17 cellular contexts compared by ENCODE assay signal in genomic region chr7:123680580-123680979, GRCh38. TPM values are rescaled to one million over a fixed set of nuclear protein-coding genes. Genes with fewer than 3 reads are reported as not detected.
DNase-seq lines count a peak whose midpoint lies in the region; ATAC-seq and TF ChIP-seq lines count a peak whose summit lies in the region.
"Had no signal": no experiment of that assay in that cellular context is flagged by ENCODE, and none has a peak within 500 bp of the region (broad histone marks: within the 10 kb centered on the region; RNA-seq: fewer than 3 reads in every experiment).

No MANE protein-coding gene starts in this region.

- no peaks in the 10 kb centered on the region for H3K27me3 ChIP-seq in heart right ventricle
- no peaks in the 10 kb centered on the region for H3K27me3 ChIP-seq in endodermal cell (ENCODE audit: control insufficient read depth, insufficient read depth, low read length, poor library complexity, severe bottlenecking)
- H3K27me3 ChIP-seq in skeletal muscle tissue (ENCODE audit: control insufficient read depth in 3 of 3, insufficient read depth in 3 of 3, low read length in 3 of 3) = no peaks in the 10 kb centered on the region
- H3K27me3 ChIP-seq in A673 (replicated peaks; ENCODE audit: insufficient read depth, low read depth, low read length, poor library complexity) = no peaks in the 10 kb centered on the region
- H3K27me3 ChIP-seq: BLaER1 treated with 17β-estradiol and CSF1 and Interleukin-3, amounts not matched to agents 10 nM and 100 nM had no signal

- no peak for ATAC-seq in heart right ventricle
- no peak for ATAC-seq in left cardiac atrium
- ATAC-seq in left lobe of liver = peak; percentile 27
- ATAC-seq in left colon = no peak
- ATAC-seq in naive thymus-derived CD8-positive, alpha-beta T cell = no peak
- ATAC-seq: HCT116 had no signal

- TF ChIP-seq CTCF in heart right ventricle (IDR thresholded peaks at IDR 0.05) = no peak
- no peak for TF ChIP-seq CTCF in endodermal cell (conservative IDR thresholded peaks at IDR 0.05)
- TF ChIP-seq CTCF in A673 (conservative IDR thresholded peaks at IDR 0.05; ENCODE audit: low read depth, low read length) = no peak

- intact Hi-C loops in heart right ventricle (cut with DNase I) (loop anchor here in 6 of 10 donors (5.0 to 10.0 kb wide), 6 partner anchors 43 to 192 kb away; partner anchors contain the start of gene WASL (in 1 of the 6)), left cardiac atrium (cut with DNase I) (loop anchor here (5.0 to 10.0 kb wide), 3 partner anchors 43 to 186 kb away; no protein-coding TSS in a partner anchor), A673 (cut with micrococcal nuclease; ENCODE audit: unreplicated experiment) (no loop called here), left colon (cut with DNase I, micrococcal nuclease) (no loop called here)

- H3K27ac Mint-ChIP-seq in endodermal cell = no peak overlapping the region
- no peak overlapping the region for H3K27ac Mint-ChIP-seq in naive thymus-derived CD8-positive, alpha-beta T cell
- H3K27ac Mint-ChIP-seq: CD4-positive, CD25-positive, alpha-beta regulatory T cell; IgD-negative memory B cell had no signal

- peaks cover 11% of the 10 kb centered on the region for H3K36me3 Mint-ChIP-seq in endodermal cell (ENCODE audit: low read depth)
- H3K36me3 Mint-ChIP-seq in naive thymus-derived CD8-positive, alpha-beta T cell = peaks cover 0 to 44% (median 0%) of the 10 kb centered on the region in 3 donors

- BruUV-seq in A673 (replicated peaks; lab: Mats Ljungman, UMichigan) = no TSS peak

- H3K4me1 ChIP-seq in heart right ventricle (peaks cover 0 to 56% (median 20%) of the 10 kb centered on the region in 9 donors), endodermal cell (ENCODE audit: control insufficient read depth, insufficient read depth, low read length) (peaks cover 3% of the 10 kb centered on the region), skeletal muscle tissue (ENCODE audit: control insufficient read depth in 3 of 3, insufficient read depth in 3 of 3, low read length in 3 of 3) (peaks cover 18 to 34% (median 23%) of the 10 kb centered on the region in 3 donors), A673 (ENCODE audit: insufficient read depth, low read length, poor library complexity, severe bottlenecking) (peaks cover 3% of the 10 kb centered on the region)
- H3K4me1 ChIP-seq: BLaER1 treated with 17β-estradiol and CSF1 and Interleukin-3, amounts not matched to agents 10 nM and 100 nM had no signal

- DNase-seq in heart right ventricle (no peak), left cardiac atrium (no peak), endodermal cell (no peak), left lobe of liver (ENCODE audit: low spot score) (no peak), A673 (ENCODE audit: low spot score) (no peak), left colon (no peak)
- DNase-seq in naive thymus-derived CD8-positive, alpha-beta T cell = no peak
- DNase-seq: ACHN; CD4-positive, CD25-positive, alpha-beta regulatory T cell; DMS53; GF-D8 had no signal

- 49 to 64% methylated on average over 3 of the region's 3 CpGs for WGBS in heart right ventricle, 2 donors
- WGBS in endodermal cell (ENCODE audit: insufficient coverage in 1 of 2, insufficient read length in 1 of 2), 2 experiments = 97 to 100% methylated on average over 2 to 3 of the region's 3 CpGs

- peaks cover 11% of the 10 kb centered on the region for H3K4me1 Mint-ChIP-seq in endodermal cell
- H3K4me1 Mint-ChIP-seq in naive thymus-derived CD8-positive, alpha-beta T cell = no peaks in the 10 kb centered on the region
- H3K4me1 Mint-ChIP-seq: CD4-positive, CD25-positive, alpha-beta regulatory T cell had no signal

- no peaks in the 10 kb centered on the region for H3K27me3 Mint-ChIP-seq in endodermal cell (ENCODE audit: insufficient read depth)
- H3K27me3 Mint-ChIP-seq in naive thymus-derived CD8-positive, alpha-beta T cell = no peaks in the 10 kb centered on the region
- H3K27me3 Mint-ChIP-seq: CD4-positive, CD25-positive, alpha-beta regulatory T cell; IgD-negative memory B cell had no signal

- H3K9ac ChIP-seq in endodermal cell (ENCODE audit: extremely low read depth, low read length, poor library complexity, severe bottlenecking) = peak overlapping the region; percentile 2
- H3K9ac ChIP-seq in skeletal muscle tissue (ENCODE audit: low read depth in 1 of 3, low read length in 3 of 3) = no peak overlapping the region
- H3K9ac ChIP-seq: BLaER1 treated with 17β-estradiol and CSF1 and Interleukin-3, amounts not matched to agents 10 nM and 100 nM had no signal

- H3K27ac ChIP-seq in heart right ventricle (peak overlapping the region in 8 of 10 donors; percentile 18 to 75 (median 66)), endodermal cell (ENCODE audit: low read depth, low read length) (no peak overlapping the region), skeletal muscle tissue (ENCODE audit: low read depth, low read length) (peak overlapping the region; percentile 75), A673 (ENCODE audit: low read depth, low read length, poor library complexity, severe bottlenecking) (no peak overlapping the region)
- H3K27ac ChIP-seq: BLaER1 treated with 17β-estradiol and CSF1 and Interleukin-3, amounts not matched to agents 10 nM and 100 nM had no signal

- CTCF ChIA-PET in A673 (lab: Charles Lee) = no interaction called here

- POLR2A ChIA-PET in A673 (lab: Charles Lee; ENCODE audit: low non-redundant PET) = no interaction called here
- POLR2A ChIA-PET in naive thymus-derived CD8-positive, alpha-beta T cell (lab: Charles Lee) = no interaction called here

- no peaks in the 10 kb centered on the region for H3K9me3 Mint-ChIP-seq in endodermal cell
- no peaks in the 10 kb centered on the region for H3K9me3 Mint-ChIP-seq in naive thymus-derived CD8-positive, alpha-beta T cell
- H3K9me3 Mint-ChIP-seq: CD4-positive, CD25-positive, alpha-beta regulatory T cell; IgD-negative memory B cell had no signal

- no peak overlapping the region for H3K4me3 ChIP-seq in heart right ventricle
- peak overlapping the region; percentile 51 for H3K4me3 ChIP-seq in endodermal cell (ENCODE audit: low read length)
- no peak overlapping the region for H3K4me3 ChIP-seq in skeletal muscle tissue (ENCODE audit: low read length in 3 of 3)
- H3K4me3 ChIP-seq in A673 (ENCODE audit: low read depth, low read length, poor library complexity, severe bottlenecking) = no peak overlapping the region
- H3K4me3 ChIP-seq: BLaER1 treated with 17β-estradiol and CSF1 and Interleukin-3, amounts not matched to agents 10 nM and 100 nM had no signal

- no peaks in the 10 kb centered on the region for H3K9me3 ChIP-seq in heart right ventricle
- no peaks in the 10 kb centered on the region for H3K9me3 ChIP-seq in endodermal cell (ENCODE audit: control insufficient read depth, low read length)
- H3K9me3 ChIP-seq in skeletal muscle tissue (ENCODE audit: control insufficient read depth in 3 of 3, low read length in 3 of 3) = no peaks in the 10 kb centered on the region
- no peaks in the 10 kb centered on the region for H3K9me3 ChIP-seq in A673 (ENCODE audit: low read depth, low read length, poor library complexity, severe bottlenecking)
- H3K9me3 ChIP-seq: BLaER1 treated with 17β-estradiol and CSF1 and Interleukin-3, amounts not matched to agents 10 nM and 100 nM had no signal

- no peak overlapping the region for H3K4me3 Mint-ChIP-seq in endodermal cell
- no peak overlapping the region for H3K4me3 Mint-ChIP-seq in naive thymus-derived CD8-positive, alpha-beta T cell
- H3K4me3 Mint-ChIP-seq: CD4-positive, CD25-positive, alpha-beta regulatory T cell; IgD-negative memory B cell had no signal

- H3K36me3 ChIP-seq in heart right ventricle (peaks cover 0 to 39% (median 0%) of the 10 kb centered on the region in 9 donors), endodermal cell (ENCODE audit: control insufficient read depth, insufficient read depth, low read length) (peaks cover 63% of the 10 kb centered on the region), skeletal muscle tissue (ENCODE audit: control insufficient read depth in 3 of 3, insufficient read depth in 3 of 3, low read length in 3 of 3) (peaks cover 0 to 3% (median 0%) of the 10 kb centered on the region in 3 donors), A673 (ENCODE audit: insufficient read depth, low read length, poor library complexity, severe bottlenecking) (peaks cover 15% of the 10 kb centered on the region)

RNA-seq across cellular contexts. Expression of gene LMOD2, which starts 24.9 kb away (rescaled TPM):
- total RNA-seq in heart right ventricle (1,000 to 10,000 TPM in 6 of 10 donors, 100 to 1,000 TPM in 4; 195 to 2,841 (median 1,290) TPM), left cardiac atrium (100 to 1,000 TPM; 220 to 376 TPM), endodermal cell (not detected), left lobe of liver (0.10 TPM), skeletal muscle tissue (34.4 TPM), A673 (2021) (not detected in 2 replicates), left colon (not detected)
- polyA plus RNA-seq in heart right ventricle = 100 to 1,000 TPM; 115 to 281 TPM
- polyA plus RNA-seq in endodermal cell (2013, experiment 1 of 2) = not detected
- 0.17 TPM for polyA plus RNA-seq in endodermal cell (2013, experiment 2 of 2)
- total RNA-seq in naive thymus-derived CD8-positive, alpha-beta T cell = not detected
- polyA plus RNA-seq in naive thymus-derived CD8-positive, alpha-beta T cell = under 1 TPM; 0.06 to 0.23 (median 0.20) TPM
- total RNA-seq: CD4-positive, CD25-positive, alpha-beta regulatory T cell; H4; HT-29 had no signal
- polyA plus RNA-seq: IgD-negative memory B cell had no signal

Comparison
In these comparisons a context has a peak if more than half of its experiments do, and no peak if none do; other contexts are left out.
1. H3K27ac ChIP-seq: peak in heart right ventricle (8 of 10) and skeletal muscle tissue (single experiment); none in endodermal cell (single experiment) and A673 (single experiment).
2. RNA of gene LMOD2, which starts 24.9 kb away (total RNA-seq): 195 to 2,841 TPM in heart right ventricle, 220 to 376 TPM in left cardiac atrium and 34.4 TPM in skeletal muscle tissue (single experiment); 0.10 TPM in left lobe of liver (single experiment), not detected in endodermal cell, not detected in A673, not detected in left colon and not detected in naive thymus-derived CD8-positive, alpha-beta T cell; every median in the first group is over 10 times any median in the second.
3. intact Hi-C loops: an anchor here in heart right ventricle (5.0 to 10.0 kb wide) and left cardiac atrium (5.0 to 10.0 kb wide); none called in A673 and left colon.